Comparison of ENCODE assay signal across 2 cellular contexts in genomic region chr17:81217531-81217930, GRCh38.
TF ChIP-seq lines count a peak whose summit lies in the region.

No MANE protein-coding gene starts in this region.

TF ChIP-seq in GM23338, 12 proteins besides CTCF, POLR2A, EP300 and RAD21:
- TF ChIP-seq POLR2AphosphoS5 (IDR thresholded peaks at IDR 0.05; ENCODE audit: low read depth) (no peak), EZH2phosphoT487 (IDR thresholded peaks at IDR 0.05; ENCODE audit: unreplicated experiment) (no peak), STAT1 (IDR thresholded peaks at IDR 0.05; ENCODE audit: unreplicated experiment) (no peak)
- TF ChIP-seq, protein P1, sequence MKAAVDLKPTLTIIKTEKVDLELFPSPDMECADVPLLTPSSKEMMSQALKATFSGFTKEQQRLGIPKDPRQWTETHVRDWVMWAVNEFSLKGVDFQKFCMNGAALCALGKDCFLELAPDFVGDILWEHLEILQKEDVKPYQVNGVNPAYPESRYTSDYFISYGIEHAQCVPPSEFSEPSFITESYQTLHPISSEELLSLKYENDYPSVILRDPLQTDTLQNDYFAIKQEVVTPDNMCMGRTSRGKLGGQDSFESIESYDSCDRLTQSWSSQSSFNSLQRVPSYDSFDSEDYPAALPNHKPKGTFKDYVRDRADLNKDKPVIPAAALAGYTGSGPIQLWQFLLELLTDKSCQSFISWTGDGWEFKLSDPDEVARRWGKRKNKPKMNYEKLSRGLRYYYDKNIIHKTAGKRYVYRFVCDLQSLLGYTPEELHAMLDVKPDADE (IDR thresholded peaks at IDR 0.05) = no peak

TF ChIP-seq in H1, 55 proteins besides CTCF, POLR2A, EP300 and RAD21:
- no peak for TF ChIP-seq CREB1 (IDR thresholded peaks at IDR 0.05)
- no peak for TF ChIP-seq RNF2 (IDR thresholded peaks at IDR 0.05; ENCODE audit: borderline replicate concordance, low read depth, low read length, missing control alignments, poor library complexity, severe bottlenecking)
- no peak for TF ChIP-seq KDM1A (IDR thresholded peaks at IDR 0.05; ENCODE audit: borderline replicate concordance, low read length)
- TF ChIP-seq TEAD4 (IDR thresholded peaks at IDR 0.05; ENCODE audit: low read depth, low read length) = no peak
- TF ChIP-seq ZNF274 (IDR thresholded peaks at IDR 0.05; ENCODE audit: borderline replicate concordance, extremely low read depth, low read length) = no peak
- TF ChIP-seq POU5F1 (IDR thresholded peaks at IDR 0.05; ENCODE audit: low read depth, low read length) = no peak
- TF ChIP-seq POLR2AphosphoS5 (IDR thresholded peaks at IDR 0.05; ENCODE audit: low read depth, low read length) = no peak
- no peak for TF ChIP-seq SP4 (IDR thresholded peaks at IDR 0.05; ENCODE audit: low read length)
- no peak for TF ChIP-seq TAF1 (IDR thresholded peaks at IDR 0.05; ENCODE audit: low read depth, low read length)
- no peak for TF ChIP-seq JUN (IDR thresholded peaks at IDR 0.05; ENCODE audit: low read depth, low read length)
- no peak for TF ChIP-seq GTF2F1 (IDR thresholded peaks at IDR 0.05; ENCODE audit: borderline replicate concordance, low read depth, low read length)
- no peak for TF ChIP-seq CHD1 (IDR thresholded peaks at IDR 0.05; ENCODE audit: low read depth, low read length)
- TF ChIP-seq HDAC2 (IDR thresholded peaks at IDR 0.05; ENCODE audit: borderline replicate concordance in 1 of 2, low read depth in 2 of 2, low read length in 2 of 2) = no peak
- no peak for TF ChIP-seq RXRA (IDR thresholded peaks at IDR 0.05; ENCODE audit: insufficient read depth, low read depth, low read length)
- no peak for TF ChIP-seq SIN3A (conservative IDR thresholded peaks at IDR 0.05 in 1 of 2, IDR thresholded peaks at IDR 0.05 in 1 of 2; ENCODE audit: low read depth in 1 of 2, low read length in 2 of 2)
- no peak for TF ChIP-seq SAP30 (IDR thresholded peaks at IDR 0.05; ENCODE audit: insufficient read depth, insufficient replicate concordance, low read length)
- no peak for TF ChIP-seq CEBPB (IDR thresholded peaks at IDR 0.05; ENCODE audit: low read depth, low read length)
- TF ChIP-seq BCL11A (IDR thresholded peaks at IDR 0.05; ENCODE audit: low read depth in 2 of 2, low read length in 2 of 2) = no peak
- no peak for TF ChIP-seq PHF8 (conservative IDR thresholded peaks at IDR 0.05; ENCODE audit: low read depth, low read length)
- TF ChIP-seq SIX5 (IDR thresholded peaks at IDR 0.05; ENCODE audit: low read depth, low read length) = no peak
